In genomic region chr3:71423151-71423906, GRCh38 we compare ENCODE assay signal across 1 cellular context.
TF ChIP-seq lines count a peak whose summit lies in the region.

No MANE protein-coding gene starts in this region.

TF ChIP-seq in HepG2, 621 proteins besides CTCF, POLR2A, EP300 and RAD21 (continued from another document):
- TF ChIP-seq PAWR (CRISPR knock-in tag; IDR thresholded peaks at IDR 0.05; ENCODE audit: borderline replicate concordance): no peak
